In genomic region chr19:48654299-48655059, GRCh38 we compare ENCODE assay signal across 19 cellular contexts. TPM values are rescaled to one million over a fixed set of nuclear protein-coding genes. Genes with fewer than 3 reads are reported as not detected.
A peak's percentile ranks its signal among the peaks of the same experiment; 100 is the strongest.
DNase-seq lines count a peak whose midpoint lies in the region; ATAC-seq and TF ChIP-seq lines count a peak whose summit lies in the region.
"Had no signal": no experiment of that assay in that cellular context is flagged by ENCODE, and none has a peak within 500 bp of the region (broad histone marks: within the 10 kb centered on the region; RNA-seq: fewer than 3 reads in every experiment).

No MANE protein-coding gene starts in this region.

- TF ChIP-seq CTCF in neural progenitor cell (IDR thresholded peaks at IDR 0.05) = no peak

- ATAC-seq in HG03521 (IDR thresholded peaks at IDR 0.05; ENCODE audit: unreplicated experiment) = no peak
- ATAC-seq: left ventricle myocardium superior had no signal

- H3K9me3 ChIP-seq in SK-N-MC (ENCODE audit: low read depth, low read length) (no peaks in the 10 kb centered on the region), neural progenitor cell (ENCODE audit: low read depth) (no peaks in the 10 kb centered on the region)
- H3K9me3 ChIP-seq: neutrophil, tibial artery had no signal

- no peaks in the 10 kb centered on the region for H4K20me1 ChIP-seq in neural progenitor cell (ENCODE audit: low read depth)

- peaks cover 10% of the 10 kb centered on the region for H3F3A ChIP-seq in neural progenitor cell (ENCODE audit: low read depth)

- H3K4me3 ChIP-seq in SK-N-MC = peak overlapping the region; percentile 57
- no peak overlapping the region for H3K4me3 ChIP-seq in neural progenitor cell
- H3K4me3 ChIP-seq: tibial artery had no signal

- peak overlapping the region; percentile 42 for H2AFZ ChIP-seq in neural progenitor cell (replicated peaks)

- H3K27me3 ChIP-seq in neural progenitor cell = no peaks in the 10 kb centered on the region
- H3K27me3 ChIP-seq: tibial artery had no signal

- no peaks in the 10 kb centered on the region for H3K36me3 Mint-ChIP-seq in neural progenitor cell
- H3K36me3 Mint-ChIP-seq: activated naive CD4-positive, alpha-beta T cell treated with anti-CD3 and anti-CD28 coated beads, Interleukin-2, amount 10 ng/mL, durations not matched to agents 7 days and 5 days had no signal

- peak overlapping the region; percentile 85 for H3K27ac Mint-ChIP-seq in neural progenitor cell
- H3K27ac Mint-ChIP-seq: activated naive CD4-positive, alpha-beta T cell treated with anti-CD3 and anti-CD28 coated beads, Interleukin-2, amount 10 ng/mL, durations not matched to agents 7 days and 5 days had no signal

- H3K79me2 ChIP-seq in neural progenitor cell (ENCODE audit: low read depth) = no peaks in the 10 kb centered on the region

- H3K36me3 ChIP-seq in SK-N-MC (ENCODE audit: insufficient read depth, low read length) (no peaks in the 10 kb centered on the region), neural progenitor cell (no peaks in the 10 kb centered on the region)
- H3K36me3 ChIP-seq: neutrophil, tibial artery had no signal

- DNase-seq in DMS79 treated with DMSO at 0.1 percent for 48 hours (lab: John Stamatoyannopoulos, UW) (peak; percentile 34), DMS79 (lab: John Stamatoyannopoulos, UW) (no peak), NCI-H1105 treated with DMSO at 0.1 percent for 48 hours (lab: John Stamatoyannopoulos, UW) (peak; percentile 30), SK-N-MC (ENCODE audit: low read depth, low spot score) (no peak), neural progenitor cell (ENCODE audit: low spot score) (no peak), middle frontal gyrus (ENCODE audit: extremely low spot score, low spot score) (no peak)
- no peak for DNase-seq in stimulated activated naive CD4-positive, alpha-beta T cell treated with Interleukin-2 at 50 U/mL for 16 hours (lab: John Stamatoyannopoulos, UW)
- DNase-seq: activated naive CD4-positive, alpha-beta T cell treated with anti-CD3 and anti-CD28 coated beads, Interleukin-2, amount 10 ng/mL, durations not matched to agents 7 days and 5 days; hippocampal formation; KBM-7; left ventricle myocardium superior; SHP77 treated with DMSO at 0.1 percent for 48 hours; tibial artery had no signal

- peak overlapping the region; percentile 84 for H3K27ac ChIP-seq in SK-N-MC
- no peak overlapping the region for H3K27ac ChIP-seq in neural progenitor cell
- H3K27ac ChIP-seq: neutrophil, tibial artery had no signal

- H3K9ac ChIP-seq in SK-N-MC (ENCODE audit: insufficient read length) (peak overlapping the region; percentile 67), neural progenitor cell (no peak overlapping the region)

- H3K4me2 ChIP-seq in neural progenitor cell = no peak overlapping the region

- peaks cover 18% of the 10 kb centered on the region for H3K4me1 Mint-ChIP-seq in neural progenitor cell

- H3K9me3 Mint-ChIP-seq in neural progenitor cell = no peaks in the 10 kb centered on the region
- H3K9me3 Mint-ChIP-seq: activated naive CD4-positive, alpha-beta T cell treated with anti-CD3 and anti-CD28 coated beads, Interleukin-2, amount 10 ng/mL, durations not matched to agents 7 days and 5 days; central memory CD8-positive, alpha-beta T cell had no signal

- peak overlapping the region; percentile 43 for H3K4me3 Mint-ChIP-seq in neural progenitor cell
- H3K4me3 Mint-ChIP-seq: activated naive CD4-positive, alpha-beta T cell treated with anti-CD3 and anti-CD28 coated beads, Interleukin-2, amount 10 ng/mL, durations not matched to agents 7 days and 5 days; central memory CD8-positive, alpha-beta T cell had no signal

- peaks cover 4% of the 10 kb centered on the region for H3K27me3 Mint-ChIP-seq in neural progenitor cell (ENCODE audit: insufficient read depth, low read depth)
- H3K27me3 Mint-ChIP-seq: central memory CD8-positive, alpha-beta T cell had no signal

- H3K4me1 ChIP-seq in neural progenitor cell = peaks cover 7% of the 10 kb centered on the region
- H3K4me1 ChIP-seq: tibial artery had no signal

RNA-seq across cellular contexts. Expression of gene CA11, which starts 8.5 kb away (rescaled TPM):
- 12.6 and 49.8 TPM in 2 replicates for total RNA-seq in neural progenitor cell (ENCODE audit: low replicate concordance)

RNA-seq across cellular contexts. Expression of gene DBP, which starts 17.3 kb away (rescaled TPM):
- total RNA-seq in neural progenitor cell (ENCODE audit: low replicate concordance) = 7.4 and 10.3 TPM in 2 replicates

RNA-seq across cellular contexts. Expression of gene NTN5, which starts 18.3 kb away (rescaled TPM):
- 0.87 TPM in 1 of 2 replicates, not detected in the other for total RNA-seq in neural progenitor cell (ENCODE audit: low replicate concordance)
- total RNA-seq: A172, epithelial cell of proximal tubule, left ventricle myocardium superior, NCI-H460 had no signal

RNA-seq across cellular contexts. Expression of gene SPHK2, which starts 35.2 kb away (rescaled TPM):
- 7.2 and 46.1 TPM in 2 replicates for total RNA-seq in neural progenitor cell (ENCODE audit: low replicate concordance)

RNA-seq across cellular contexts. Expression of gene RPL18, which starts 35.5 kb away (rescaled TPM):
- 1,962 and 2,391 TPM in 2 replicates for total RNA-seq in neural progenitor cell (ENCODE audit: low replicate concordance)

Comparison
In these comparisons a context has a peak if more than half of its experiments do, and no peak if none do; other contexts are left out.
1. DNase-seq: peak in DMS79 treated with DMSO at 0.1 percent for 48 hours (single experiment) and NCI-H1105 treated with DMSO at 0.1 percent for 48 hours (single experiment); none in DMS79 (single experiment), SK-N-MC (single experiment), neural progenitor cell (single experiment), stimulated activated naive CD4-positive, alpha-beta T cell treated with Interleukin-2 at 50 U/mL for 16 hours (single experiment) and middle frontal gyrus (single experiment).